1 cellular context compared by ENCODE assay signal in the genomic region with DNA sequence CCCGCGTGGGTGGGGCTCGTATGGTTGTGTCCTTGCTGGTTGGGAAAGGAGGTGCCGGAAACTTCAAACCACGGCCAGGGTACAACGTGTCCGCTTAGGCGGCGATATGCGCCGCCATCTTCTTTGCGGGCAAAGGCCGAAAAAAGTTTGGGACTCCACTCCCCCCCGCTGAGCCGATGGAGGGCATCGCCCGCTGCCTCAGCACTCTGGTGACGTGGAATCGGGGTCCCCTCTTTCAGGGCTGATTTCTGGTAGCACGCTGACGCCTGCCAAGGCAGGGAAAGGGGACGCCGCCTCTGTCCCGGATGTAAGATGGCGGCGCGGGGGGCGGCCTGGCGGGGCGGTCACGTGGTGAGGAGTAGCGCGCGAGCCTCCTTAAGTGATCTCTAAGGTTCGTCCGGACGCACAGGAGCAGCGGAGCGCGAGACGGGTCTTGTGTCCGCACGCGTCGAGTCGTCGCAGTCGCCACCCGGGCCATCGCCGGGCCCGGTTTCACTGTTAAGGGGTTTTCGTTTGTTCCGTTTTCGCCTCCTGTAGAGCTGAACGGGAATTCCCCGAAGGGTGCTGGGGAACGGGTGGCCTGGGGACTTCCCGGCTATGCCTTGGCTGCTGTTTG.
TF ChIP-seq lines count a peak whose summit lies in the region.

No MANE protein-coding gene starts in this region.

TF ChIP-seq in HepG2, 621 proteins besides CTCF, POLR2A, EP300 and RAD21 (continued from another document and continues in another):
- TF ChIP-seq, protein P1, sequence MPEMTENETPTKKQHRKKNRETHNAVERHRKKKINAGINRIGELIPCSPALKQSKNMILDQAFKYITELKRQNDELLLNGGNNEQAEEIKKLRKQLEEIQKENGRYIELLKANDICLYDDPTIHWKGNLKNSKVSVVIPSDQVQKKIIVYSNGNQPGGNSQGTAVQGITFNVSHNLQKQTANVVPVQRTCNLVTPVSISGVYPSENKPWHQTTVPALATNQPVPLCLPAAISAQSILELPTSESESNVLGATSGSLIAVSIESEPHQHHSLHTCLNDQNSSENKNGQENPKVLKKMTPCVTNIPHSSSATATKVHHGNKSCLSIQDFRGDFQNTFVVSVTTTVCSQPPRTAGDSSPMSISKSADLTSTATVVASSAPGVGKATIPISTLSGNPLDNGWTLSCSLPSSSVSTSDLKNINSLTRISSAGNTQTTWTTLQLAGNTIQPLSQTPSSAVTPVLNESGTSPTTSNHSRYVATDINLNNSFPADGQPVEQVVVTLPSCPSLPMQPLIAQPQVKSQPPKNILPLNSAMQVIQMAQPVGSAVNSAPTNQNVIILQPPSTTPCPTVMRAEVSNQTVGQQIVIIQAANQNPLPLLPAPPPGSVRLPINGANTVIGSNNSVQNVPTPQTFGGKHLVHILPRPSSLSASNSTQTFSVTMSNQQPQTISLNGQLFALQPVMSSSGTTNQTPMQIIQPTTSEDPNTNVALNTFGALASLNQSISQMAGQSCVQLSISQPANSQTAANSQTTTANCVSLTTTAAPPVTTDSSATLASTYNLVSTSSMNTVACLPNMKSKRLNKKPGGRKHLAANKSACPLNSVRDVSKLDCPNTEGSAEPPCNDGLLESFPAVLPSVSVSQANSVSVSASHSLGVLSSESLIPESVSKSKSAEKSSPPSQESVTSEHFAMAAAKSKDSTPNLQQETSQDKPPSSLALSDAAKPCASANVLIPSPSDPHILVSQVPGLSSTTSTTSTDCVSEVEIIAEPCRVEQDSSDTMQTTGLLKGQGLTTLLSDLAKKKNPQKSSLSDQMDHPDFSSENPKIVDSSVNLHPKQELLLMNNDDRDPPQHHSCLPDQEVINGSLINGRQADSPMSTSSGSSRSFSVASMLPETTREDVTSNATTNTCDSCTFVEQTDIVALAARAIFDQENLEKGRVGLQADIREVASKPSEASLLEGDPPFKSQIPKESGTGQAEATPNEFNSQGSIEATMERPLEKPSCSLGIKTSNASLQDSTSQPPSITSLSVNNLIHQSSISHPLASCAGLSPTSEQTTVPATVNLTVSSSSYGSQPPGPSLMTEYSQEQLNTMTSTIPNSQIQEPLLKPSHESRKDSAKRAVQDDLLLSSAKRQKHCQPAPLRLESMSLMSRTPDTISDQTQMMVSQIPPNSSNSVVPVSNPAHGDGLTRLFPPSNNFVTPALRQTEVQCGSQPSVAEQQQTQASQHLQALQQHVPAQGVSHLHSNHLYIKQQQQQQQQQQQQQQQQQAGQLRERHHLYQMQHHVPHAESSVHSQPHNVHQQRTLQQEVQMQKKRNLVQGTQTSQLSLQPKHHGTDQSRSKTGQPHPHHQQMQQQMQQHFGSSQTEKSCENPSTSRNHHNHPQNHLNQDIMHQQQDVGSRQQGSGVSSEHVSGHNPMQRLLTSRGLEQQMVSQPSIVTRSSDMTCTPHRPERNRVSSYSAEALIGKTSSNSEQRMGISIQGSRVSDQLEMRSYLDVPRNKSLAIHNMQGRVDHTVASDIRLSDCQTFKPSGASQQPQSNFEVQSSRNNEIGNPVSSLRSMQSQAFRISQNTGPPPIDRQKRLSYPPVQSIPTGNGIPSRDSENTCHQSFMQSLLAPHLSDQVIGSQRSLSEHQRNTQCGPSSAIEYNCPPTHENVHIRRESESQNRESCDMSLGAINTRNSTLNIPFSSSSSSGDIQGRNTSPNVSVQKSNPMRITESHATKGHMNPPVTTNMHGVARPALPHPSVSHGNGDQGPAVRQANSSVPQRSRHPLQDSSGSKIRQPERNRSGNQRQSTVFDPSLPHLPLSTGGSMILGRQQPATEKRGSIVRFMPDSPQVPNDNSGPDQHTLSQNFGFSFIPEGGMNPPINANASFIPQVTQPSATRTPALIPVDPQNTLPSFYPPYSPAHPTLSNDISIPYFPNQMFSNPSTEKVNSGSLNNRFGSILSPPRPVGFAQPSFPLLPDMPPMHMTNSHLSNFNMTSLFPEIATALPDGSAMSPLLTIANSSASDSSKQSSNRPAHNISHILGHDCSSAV (CRISPR knock-in tag; IDR thresholded peaks at IDR 0.05; ENCODE audit: borderline replicate concordance): 0 out of 2 replicates have a peak, but pooled peaks have one; percentile 30
- peak; percentile 55; the same call in 1 of the 2 replicates for TF ChIP-seq SALL1 (CRISPR knock-in tag; IDR thresholded peaks at IDR 0.05)
- peak; percentile 40; the same call in 1 of the 2 replicates for TF ChIP-seq SMAD3 (CRISPR knock-in tag; IDR thresholded peaks at IDR 0.05)
- TF ChIP-seq, protein P2, sequence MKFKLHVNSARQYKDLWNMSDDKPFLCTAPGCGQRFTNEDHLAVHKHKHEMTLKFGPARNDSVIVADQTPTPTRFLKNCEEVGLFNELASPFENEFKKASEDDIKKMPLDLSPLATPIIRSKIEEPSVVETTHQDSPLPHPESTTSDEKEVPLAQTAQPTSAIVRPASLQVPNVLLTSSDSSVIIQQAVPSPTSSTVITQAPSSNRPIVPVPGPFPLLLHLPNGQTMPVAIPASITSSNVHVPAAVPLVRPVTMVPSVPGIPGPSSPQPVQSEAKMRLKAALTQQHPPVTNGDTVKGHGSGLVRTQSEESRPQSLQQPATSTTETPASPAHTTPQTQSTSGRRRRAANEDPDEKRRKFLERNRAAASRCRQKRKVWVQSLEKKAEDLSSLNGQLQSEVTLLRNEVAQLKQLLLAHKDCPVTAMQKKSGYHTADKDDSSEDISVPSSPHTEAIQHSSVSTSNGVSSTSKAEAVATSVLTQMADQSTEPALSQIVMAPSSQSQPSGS (CRISPR knock-in tag; IDR thresholded peaks at IDR 0.05): peak; percentile 51; the same call in 1 of the 2 replicates
- TF ChIP-seq, protein P3, sequence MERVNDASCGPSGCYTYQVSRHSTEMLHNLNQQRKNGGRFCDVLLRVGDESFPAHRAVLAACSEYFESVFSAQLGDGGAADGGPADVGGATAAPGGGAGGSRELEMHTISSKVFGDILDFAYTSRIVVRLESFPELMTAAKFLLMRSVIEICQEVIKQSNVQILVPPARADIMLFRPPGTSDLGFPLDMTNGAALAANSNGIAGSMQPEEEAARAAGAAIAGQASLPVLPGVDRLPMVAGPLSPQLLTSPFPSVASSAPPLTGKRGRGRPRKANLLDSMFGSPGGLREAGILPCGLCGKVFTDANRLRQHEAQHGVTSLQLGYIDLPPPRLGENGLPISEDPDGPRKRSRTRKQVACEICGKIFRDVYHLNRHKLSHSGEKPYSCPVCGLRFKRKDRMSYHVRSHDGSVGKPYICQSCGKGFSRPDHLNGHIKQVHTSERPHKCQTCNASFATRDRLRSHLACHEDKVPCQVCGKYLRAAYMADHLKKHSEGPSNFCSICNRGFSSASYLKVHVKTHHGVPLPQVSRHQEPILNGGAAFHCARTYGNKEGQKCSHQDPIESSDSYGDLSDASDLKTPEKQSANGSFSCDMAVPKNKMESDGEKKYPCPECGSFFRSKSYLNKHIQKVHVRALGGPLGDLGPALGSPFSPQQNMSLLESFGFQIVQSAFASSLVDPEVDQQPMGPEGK (CRISPR knock-in tag; IDR thresholded peaks at IDR 0.05): peak; percentile 64
- peak; percentile 66 for TF ChIP-seq ATF1 (CRISPR knock-in tag; IDR thresholded peaks at IDR 0.05)
- TF ChIP-seq, protein P4, sequence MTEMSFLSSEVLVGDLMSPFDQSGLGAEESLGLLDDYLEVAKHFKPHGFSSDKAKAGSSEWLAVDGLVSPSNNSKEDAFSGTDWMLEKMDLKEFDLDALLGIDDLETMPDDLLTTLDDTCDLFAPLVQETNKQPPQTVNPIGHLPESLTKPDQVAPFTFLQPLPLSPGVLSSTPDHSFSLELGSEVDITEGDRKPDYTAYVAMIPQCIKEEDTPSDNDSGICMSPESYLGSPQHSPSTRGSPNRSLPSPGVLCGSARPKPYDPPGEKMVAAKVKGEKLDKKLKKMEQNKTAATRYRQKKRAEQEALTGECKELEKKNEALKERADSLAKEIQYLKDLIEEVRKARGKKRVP (CRISPR knock-in tag; IDR thresholded peaks at IDR 0.05): 0 out of 4 replicates have a peak, but pooled peaks of 1 of the 2 experiments have one; percentile 17
- TF ChIP-seq KLF15 (CRISPR knock-in tag; IDR thresholded peaks at IDR 0.05; ENCODE audit: borderline replicate concordance): 0 out of 2 replicates have a peak, but pooled peaks have one; percentile 26
- TF ChIP-seq ZNF768 (CRISPR knock-in tag; IDR thresholded peaks at IDR 0.05): peak; percentile 13; the same call in 1 of the 2 replicates
- TF ChIP-seq, protein P5, sequence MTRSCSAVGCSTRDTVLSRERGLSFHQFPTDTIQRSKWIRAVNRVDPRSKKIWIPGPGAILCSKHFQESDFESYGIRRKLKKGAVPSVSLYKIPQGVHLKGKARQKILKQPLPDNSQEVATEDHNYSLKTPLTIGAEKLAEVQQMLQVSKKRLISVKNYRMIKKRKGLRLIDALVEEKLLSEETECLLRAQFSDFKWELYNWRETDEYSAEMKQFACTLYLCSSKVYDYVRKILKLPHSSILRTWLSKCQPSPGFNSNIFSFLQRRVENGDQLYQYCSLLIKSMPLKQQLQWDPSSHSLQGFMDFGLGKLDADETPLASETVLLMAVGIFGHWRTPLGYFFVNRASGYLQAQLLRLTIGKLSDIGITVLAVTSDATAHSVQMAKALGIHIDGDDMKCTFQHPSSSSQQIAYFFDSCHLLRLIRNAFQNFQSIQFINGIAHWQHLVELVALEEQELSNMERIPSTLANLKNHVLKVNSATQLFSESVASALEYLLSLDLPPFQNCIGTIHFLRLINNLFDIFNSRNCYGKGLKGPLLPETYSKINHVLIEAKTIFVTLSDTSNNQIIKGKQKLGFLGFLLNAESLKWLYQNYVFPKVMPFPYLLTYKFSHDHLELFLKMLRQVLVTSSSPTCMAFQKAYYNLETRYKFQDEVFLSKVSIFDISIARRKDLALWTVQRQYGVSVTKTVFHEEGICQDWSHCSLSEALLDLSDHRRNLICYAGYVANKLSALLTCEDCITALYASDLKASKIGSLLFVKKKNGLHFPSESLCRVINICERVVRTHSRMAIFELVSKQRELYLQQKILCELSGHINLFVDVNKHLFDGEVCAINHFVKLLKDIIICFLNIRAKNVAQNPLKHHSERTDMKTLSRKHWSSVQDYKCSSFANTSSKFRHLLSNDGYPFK (CRISPR knock-in tag; IDR thresholded peaks at IDR 0.05; ENCODE audit: borderline replicate concordance): peak; percentile 83
- peak; percentile 6; the same call in 1 of the 2 replicates for TF ChIP-seq ZNF264 (CRISPR knock-in tag; IDR thresholded peaks at IDR 0.05)
- peak; percentile 82; the same call in 1 of the 2 replicates for TF ChIP-seq ZNF20 (CRISPR knock-in tag; IDR thresholded peaks at IDR 0.05)
- TF ChIP-seq AGO1 (IDR thresholded peaks at IDR 0.05; ENCODE audit: low read depth, low read length, poor library complexity, severe bottlenecking): peak; percentile 68
- TF ChIP-seq PAX8 (CRISPR knock-in tag; IDR thresholded peaks at IDR 0.05; ENCODE audit: borderline replicate concordance): no peak
- TF ChIP-seq, protein P6, sequence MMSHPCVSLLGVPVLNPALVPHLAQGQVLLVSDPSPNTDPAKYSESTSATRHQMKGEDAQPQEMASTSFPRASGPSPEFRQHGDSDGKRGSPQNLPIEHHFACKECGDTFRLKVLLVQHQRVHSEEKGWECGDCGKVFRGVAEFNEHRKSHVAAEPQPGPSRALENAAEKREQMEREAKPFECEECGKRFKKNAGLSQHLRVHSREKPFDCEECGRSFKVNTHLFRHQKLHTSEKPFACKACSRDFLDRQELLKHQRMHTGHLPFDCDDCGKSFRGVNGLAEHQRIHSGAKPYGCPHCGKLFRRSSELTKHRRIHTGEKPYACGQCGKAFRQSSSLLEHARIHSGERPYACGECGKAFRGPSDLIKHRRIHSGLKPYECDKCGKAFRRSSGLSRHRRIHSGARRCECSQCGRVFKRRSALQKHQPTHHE (CRISPR knock-in tag; IDR thresholded peaks at IDR 0.05; ENCODE audit: borderline replicate concordance): 0 out of 2 replicates have a peak, but pooled peaks have one; percentile 1
- peak; percentile 46; the same call in 1 of the 2 replicates for TF ChIP-seq FIP1L1 (IDR thresholded peaks at IDR 0.05; ENCODE audit: borderline replicate concordance, insufficient read depth, low read depth, low read length)
- TF ChIP-seq, protein P7, sequence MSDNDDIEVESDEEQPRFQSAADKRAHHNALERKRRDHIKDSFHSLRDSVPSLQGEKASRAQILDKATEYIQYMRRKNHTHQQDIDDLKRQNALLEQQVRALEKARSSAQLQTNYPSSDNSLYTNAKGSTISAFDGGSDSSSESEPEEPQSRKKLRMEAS (IDR thresholded peaks at IDR 0.05): peak; percentile 93
- TF ChIP-seq GTF3A (CRISPR knock-in tag; conservative IDR thresholded peaks at IDR 0.05): no peak
- TF ChIP-seq ZNF598 (CRISPR knock-in tag; IDR thresholded peaks at IDR 0.05; ENCODE audit: borderline replicate concordance): peak; percentile 89; the same call in 1 of the 2 replicates
- TF ChIP-seq ZBTB38 (CRISPR knock-in tag; IDR thresholded peaks at IDR 0.05): peak; percentile 71
- TF ChIP-seq, protein P8, sequence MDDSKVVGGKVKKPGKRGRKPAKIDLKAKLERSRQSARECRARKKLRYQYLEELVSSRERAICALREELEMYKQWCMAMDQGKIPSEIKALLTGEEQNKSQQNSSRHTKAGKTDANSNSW (CRISPR knock-in tag; IDR thresholded peaks at IDR 0.05; ENCODE audit: borderline replicate concordance): peak; percentile 55; the same call in 1 of the 2 replicates
- TF ChIP-seq PPARG (CRISPR knock-in tag; conservative IDR thresholded peaks at IDR 0.05): 0 out of 2 replicates have a peak, but pooled peaks have one; percentile 1
- TF ChIP-seq ATF7-NPFF (CRISPR knock-in tag; IDR thresholded peaks at IDR 0.05; ENCODE audit: low read depth): peak; percentile 72; the same call in 1 of the 2 replicates
- TF ChIP-seq, protein P9, sequence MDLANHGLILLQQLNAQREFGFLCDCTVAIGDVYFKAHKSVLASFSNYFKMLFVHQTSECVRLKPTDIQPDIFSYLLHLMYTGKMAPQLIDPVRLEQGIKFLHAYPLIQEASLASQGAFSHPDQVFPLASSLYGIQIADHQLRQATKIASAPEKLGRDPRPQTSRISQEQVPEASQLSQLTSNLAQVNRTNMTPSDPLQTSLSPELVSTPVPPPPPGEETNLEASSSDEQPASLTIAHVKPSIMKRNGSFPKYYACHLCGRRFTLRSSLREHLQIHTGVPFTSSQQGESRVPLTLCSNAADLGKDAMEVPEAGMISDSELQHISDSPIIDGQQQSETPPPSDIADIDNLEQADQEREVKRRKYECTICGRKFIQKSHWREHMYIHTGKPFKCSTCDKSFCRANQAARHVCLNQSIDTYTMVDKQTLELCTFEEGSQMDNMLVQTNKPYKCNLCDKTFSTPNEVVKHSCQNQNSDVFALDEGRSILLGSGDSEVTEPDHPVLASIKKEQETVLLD (CRISPR knock-in tag; IDR thresholded peaks at IDR 0.05; ENCODE audit: low read depth): no peak
